ENCODE assay signal across 23 cellular contexts in the genomic region with DNA sequence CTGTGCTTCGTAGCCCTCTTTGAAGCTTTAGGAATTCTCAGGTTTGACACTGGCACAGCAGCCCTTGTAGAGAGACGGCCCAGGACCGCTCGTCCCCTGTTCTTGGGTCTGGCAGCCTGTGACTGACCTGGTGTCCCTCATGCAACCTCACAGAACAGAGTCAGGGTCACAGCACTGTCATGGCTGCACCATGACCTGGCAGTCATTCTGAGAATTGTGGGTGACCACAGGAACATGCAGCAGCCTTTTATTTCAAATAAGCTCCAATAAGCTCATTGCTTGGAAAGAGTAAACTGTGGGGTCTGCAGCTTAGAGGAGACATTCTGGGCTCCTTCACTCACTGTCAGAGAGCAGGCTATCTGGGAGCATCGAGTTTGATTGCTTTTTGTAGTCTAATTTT. TPM values are rescaled to one million over a fixed set of nuclear protein-coding genes. Genes with fewer than 3 reads are reported as not detected.
"Had no signal": no experiment of that assay in that cellular context is flagged by ENCODE, and none has a peak within 500 bp of the region (broad histone marks: within the 10 kb centered on the region; RNA-seq: fewer than 3 reads in every experiment).

No MANE protein-coding gene starts in this region.

- H3K9me3 ChIP-seq: breast epithelium, lower lobe of right lung, sigmoid colon, upper lobe of left lung had no signal

- H3K36me3 ChIP-seq: breast epithelium, lower lobe of right lung, sigmoid colon, upper lobe of left lung had no signal

- DNase-seq: activated B cell treated with CpG ODN at 0.5 μM for 24 hours; activated CD4-positive, alpha-beta T cell treated with anti-CD3 and anti-CD28 coated beads for 36 hours; activated CD4-positive, alpha-beta T cell treated with anti-CD3 and anti-CD28 coated beads, Interleukin-2, amount 50 U/mL, for 4 hours; activated naive CD4-positive, alpha-beta T cell treated with Interleukin-2 at 50 U/mL for 16 hours; activated naive CD8-positive, alpha-beta T cell treated with anti-CD3 and anti-CD28 coated beads for 36 hours; activated T-cell treated with anti-CD3 and anti-CD28 coated beads, Interleukin-2, amount 50 U/mL, for 1 hour; effector memory CD4-positive, alpha-beta T cell; foreskin keratinocyte; kidney; lower lobe of right lung; naive thymus-derived CD4-positive, alpha-beta T cell; retina; sigmoid colon; stimulated activated CD4-positive, alpha-beta T cell treated with anti-CD3 and anti-CD28 coated beads, Interleukin-15, amount 100 ng/mL, for 24 hours; stimulated activated naive B cell treated with anti-CD40 and anti-IgM and Interleukin-4, amounts not matched to agents 10 μg/mL and 1 μg/mL and 100 μg/mL, for 72 hours; T-helper 17 cell; upper lobe of left lung had no signal

- H3K27ac ChIP-seq: breast epithelium, foreskin keratinocyte, lower lobe of right lung, sigmoid colon, upper lobe of left lung had no signal

- H3K27me3 ChIP-seq: breast epithelium, upper lobe of left lung had no signal

- H3K4me2 ChIP-seq: smooth muscle cell had no signal

- H3K4me1 ChIP-seq: breast epithelium, foreskin keratinocyte, lower lobe of right lung, sigmoid colon, upper lobe of left lung had no signal

- ATAC-seq: activated CD4-positive, alpha-beta T cell treated with anti-CD3 and anti-CD28 coated beads for 36 hours; foreskin keratinocyte; left lobe of liver; lower lobe of right lung; naive thymus-derived CD4-positive, alpha-beta T cell; stimulated activated naive B cell treated with anti-CD40 and anti-IgM and Interleukin-4, amounts not matched to agents 10 μg/mL and 1 μg/mL and 100 μg/mL, for 72 hours; T-helper 17 cell had no signal

- FAIRE-seq: astrocyte, colon, kidney had no signal

- H3K4me3 ChIP-seq: breast epithelium, lower lobe of right lung, sigmoid colon, smooth muscle cell, upper lobe of left lung had no signal

RNA-seq across cellular contexts. Expression of a gene that starts 42.5 kb away (rescaled TPM):
- total RNA-seq: glomerular endothelial cell had no signal
- polyA plus RNA-seq: smooth muscle cell had no signal
